ENCODE assay signal across 1 cellular context in the genomic region with DNA sequence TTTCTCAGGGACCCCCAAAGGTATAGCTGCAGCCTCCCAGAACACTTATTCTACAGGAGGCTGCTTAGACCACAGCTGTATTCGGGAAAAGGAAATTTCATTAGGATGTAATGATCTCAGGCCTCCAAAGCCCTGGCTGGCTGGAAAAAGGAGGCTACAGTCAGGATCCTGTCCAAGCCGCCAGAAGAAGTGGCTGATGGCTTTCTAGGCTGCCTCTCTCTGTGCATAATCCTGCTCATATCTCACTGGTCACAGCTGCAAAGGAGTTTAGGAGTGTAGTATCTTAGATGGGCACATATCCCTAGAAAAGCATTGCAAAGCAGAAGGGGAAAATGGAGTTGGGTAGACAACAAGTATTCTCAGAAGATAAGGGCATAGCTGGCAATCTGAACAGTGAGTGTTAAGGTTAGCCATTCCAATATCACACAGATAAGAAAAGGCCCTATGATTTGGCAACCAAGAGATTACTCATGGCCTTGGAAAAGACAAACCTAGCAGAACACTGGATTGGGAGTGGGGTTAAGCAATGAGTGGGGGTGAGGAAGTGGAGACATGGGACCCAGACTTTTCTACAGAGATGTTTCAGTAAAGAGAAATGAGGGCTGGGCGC.
TF ChIP-seq lines count a peak whose summit lies in the region.

No MANE protein-coding gene starts in this region.

TF ChIP-seq in K562, 482 proteins besides CTCF, POLR2A, EP300 and RAD21 (continued from another document and continues in another):
- TF ChIP-seq, protein P1, sequence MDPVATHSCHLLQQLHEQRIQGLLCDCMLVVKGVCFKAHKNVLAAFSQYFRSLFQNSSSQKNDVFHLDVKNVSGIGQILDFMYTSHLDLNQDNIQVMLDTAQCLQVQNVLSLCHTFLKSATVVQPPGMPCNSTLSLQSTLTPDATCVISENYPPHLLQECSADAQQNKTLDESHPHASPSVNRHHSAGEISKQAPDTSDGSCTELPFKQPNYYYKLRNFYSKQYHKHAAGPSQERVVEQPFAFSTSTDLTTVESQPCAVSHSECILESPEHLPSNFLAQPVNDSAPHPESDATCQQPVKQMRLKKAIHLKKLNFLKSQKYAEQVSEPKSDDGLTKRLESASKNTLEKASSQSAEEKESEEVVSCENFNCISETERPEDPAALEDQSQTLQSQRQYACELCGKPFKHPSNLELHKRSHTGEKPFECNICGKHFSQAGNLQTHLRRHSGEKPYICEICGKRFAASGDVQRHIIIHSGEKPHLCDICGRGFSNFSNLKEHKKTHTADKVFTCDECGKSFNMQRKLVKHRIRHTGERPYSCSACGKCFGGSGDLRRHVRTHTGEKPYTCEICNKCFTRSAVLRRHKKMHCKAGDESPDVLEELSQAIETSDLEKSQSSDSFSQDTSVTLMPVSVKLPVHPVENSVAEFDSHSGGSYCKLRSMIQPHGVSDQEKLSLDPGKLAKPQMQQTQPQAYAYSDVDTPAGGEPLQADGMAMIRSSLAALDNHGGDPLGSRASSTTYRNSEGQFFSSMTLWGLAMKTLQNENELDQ (CRISPR knock-in tag; IDR thresholded peaks at IDR 0.05; ENCODE audit: borderline replicate concordance), result no peak
- TF ChIP-seq, protein P2, sequence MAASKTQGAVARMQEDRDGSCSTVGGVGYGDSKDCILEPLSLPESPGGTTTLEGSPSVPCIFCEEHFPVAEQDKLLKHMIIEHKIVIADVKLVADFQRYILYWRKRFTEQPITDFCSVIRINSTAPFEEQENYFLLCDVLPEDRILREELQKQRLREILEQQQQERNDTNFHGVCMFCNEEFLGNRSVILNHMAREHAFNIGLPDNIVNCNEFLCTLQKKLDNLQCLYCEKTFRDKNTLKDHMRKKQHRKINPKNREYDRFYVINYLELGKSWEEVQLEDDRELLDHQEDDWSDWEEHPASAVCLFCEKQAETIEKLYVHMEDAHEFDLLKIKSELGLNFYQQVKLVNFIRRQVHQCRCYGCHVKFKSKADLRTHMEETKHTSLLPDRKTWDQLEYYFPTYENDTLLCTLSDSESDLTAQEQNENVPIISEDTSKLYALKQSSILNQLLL (CRISPR knock-in tag; IDR thresholded peaks at IDR 0.05; ENCODE audit: borderline replicate concordance), result no peak
- TF ChIP-seq XRCC4 (IDR thresholded peaks at IDR 0.05; ENCODE audit: extremely low read depth, insufficient read depth, insufficient read length), result no peak
- TF ChIP-seq PPARD (CRISPR knock-in tag; IDR thresholded peaks at IDR 0.05), result no peak
- no peak for TF ChIP-seq FOXJ3 (CRISPR knock-in tag; IDR thresholded peaks at IDR 0.05)
- peak; percentile 62 for TF ChIP-seq TCF3 (CRISPR knock-in tag; IDR thresholded peaks at IDR 0.05)
- no peak for TF ChIP-seq RFX7 (CRISPR knock-in tag; IDR thresholded peaks at IDR 0.05)
- no peak for TF ChIP-seq ZFP36 (IDR thresholded peaks at IDR 0.05; ENCODE audit: low read depth, low read length, partially characterized antibody)
- no peak for TF ChIP-seq PTTG1 (tag; IDR thresholded peaks at IDR 0.05; ENCODE audit: low read depth)
- TF ChIP-seq, protein P3, sequence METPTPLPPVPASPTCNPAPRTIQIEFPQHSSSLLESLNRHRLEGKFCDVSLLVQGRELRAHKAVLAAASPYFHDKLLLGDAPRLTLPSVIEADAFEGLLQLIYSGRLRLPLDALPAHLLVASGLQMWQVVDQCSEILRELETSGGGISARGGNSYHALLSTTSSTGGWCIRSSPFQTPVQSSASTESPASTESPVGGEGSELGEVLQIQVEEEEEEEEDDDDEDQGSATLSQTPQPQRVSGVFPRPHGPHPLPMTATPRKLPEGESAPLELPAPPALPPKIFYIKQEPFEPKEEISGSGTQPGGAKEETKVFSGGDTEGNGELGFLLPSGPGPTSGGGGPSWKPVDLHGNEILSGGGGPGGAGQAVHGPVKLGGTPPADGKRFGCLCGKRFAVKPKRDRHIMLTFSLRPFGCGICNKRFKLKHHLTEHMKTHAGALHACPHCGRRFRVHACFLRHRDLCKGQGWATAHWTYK (CRISPR knock-in tag; IDR thresholded peaks at IDR 0.05), result no peak
- TF ChIP-seq ZNF212 (CRISPR knock-in tag; IDR thresholded peaks at IDR 0.05), result no peak
- no peak for TF ChIP-seq SMAD3 (CRISPR knock-in tag; conservative IDR thresholded peaks at IDR 0.05)
- TF ChIP-seq ZNF77 (CRISPR knock-in tag; IDR thresholded peaks at IDR 0.05), result no peak
- no peak for TF ChIP-seq FOXJ2 (tag; IDR thresholded peaks at IDR 0.05)
- TF ChIP-seq GTF2A2 (tag; IDR thresholded peaks at IDR 0.05), result no peak
- no peak for TF ChIP-seq ZNF436 (CRISPR knock-in tag; IDR thresholded peaks at IDR 0.05)
- TF ChIP-seq TOE1 (IDR thresholded peaks at IDR 0.05; ENCODE audit: borderline replicate concordance), result no peak
- no peak for TF ChIP-seq TOE1 (CRISPR knock-in tag; IDR thresholded peaks at IDR 0.05; ENCODE audit: borderline replicate concordance, low read depth)
- no peak for TF ChIP-seq BACH1 (tag; IDR thresholded peaks at IDR 0.05)
- no peak for TF ChIP-seq ZNF431 (CRISPR knock-in tag; IDR thresholded peaks at IDR 0.05)
- no peak for TF ChIP-seq ESRRB (CRISPR knock-in tag; IDR thresholded peaks at IDR 0.05; ENCODE audit: borderline replicate concordance)
- TF ChIP-seq ZNF583 (CRISPR knock-in tag; IDR thresholded peaks at IDR 0.05), result no peak
- no peak for TF ChIP-seq CREBBP (IDR thresholded peaks at IDR 0.05; ENCODE audit: low read depth, low read length)
- no peak for TF ChIP-seq PURB (CRISPR knock-in tag; IDR thresholded peaks at IDR 0.05; ENCODE audit: low read depth)
- TF ChIP-seq, protein P4, sequence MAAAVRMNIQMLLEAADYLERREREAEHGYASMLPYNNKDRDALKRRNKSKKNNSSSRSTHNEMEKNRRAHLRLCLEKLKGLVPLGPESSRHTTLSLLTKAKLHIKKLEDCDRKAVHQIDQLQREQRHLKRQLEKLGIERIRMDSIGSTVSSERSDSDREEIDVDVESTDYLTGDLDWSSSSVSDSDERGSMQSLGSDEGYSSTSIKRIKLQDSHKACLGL (CRISPR knock-in tag; IDR thresholded peaks at IDR 0.05; ENCODE audit: borderline replicate concordance, poor library complexity, severe bottlenecking), result no peak
- peak; percentile 38 to 57; a peak in 2 of 4 replicates for TF ChIP-seq TRIM24 (IDR thresholded peaks at IDR 0.05)
- TF ChIP-seq MYNN (IDR thresholded peaks at IDR 0.05), result no peak
- no peak for TF ChIP-seq MYNN (CRISPR knock-in tag; IDR thresholded peaks at IDR 0.05)
- TF ChIP-seq HDAC2 (IDR thresholded peaks at IDR 0.05), result peak; percentile 39; the same call in 1 of the 2 replicates
- TF ChIP-seq, protein P5, sequence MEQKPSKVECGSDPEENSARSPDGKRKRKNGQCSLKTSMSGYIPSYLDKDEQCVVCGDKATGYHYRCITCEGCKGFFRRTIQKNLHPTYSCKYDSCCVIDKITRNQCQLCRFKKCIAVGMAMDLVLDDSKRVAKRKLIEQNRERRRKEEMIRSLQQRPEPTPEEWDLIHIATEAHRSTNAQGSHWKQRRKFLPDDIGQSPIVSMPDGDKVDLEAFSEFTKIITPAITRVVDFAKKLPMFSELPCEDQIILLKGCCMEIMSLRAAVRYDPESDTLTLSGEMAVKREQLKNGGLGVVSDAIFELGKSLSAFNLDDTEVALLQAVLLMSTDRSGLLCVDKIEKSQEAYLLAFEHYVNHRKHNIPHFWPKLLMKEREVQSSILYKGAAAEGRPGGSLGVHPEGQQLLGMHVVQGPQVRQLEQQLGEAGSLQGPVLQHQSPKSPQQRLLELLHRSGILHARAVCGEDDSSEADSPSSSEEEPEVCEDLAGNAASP (IDR thresholded peaks at IDR 0.05), result no peak
- no peak for TF ChIP-seq RBM15 (IDR thresholded peaks at IDR 0.05; ENCODE audit: insufficient read depth, low read length)
- TF ChIP-seq CREM (IDR thresholded peaks at IDR 0.05; ENCODE audit: low read depth), result no peak
- TF ChIP-seq ZNF696 (CRISPR knock-in tag; conservative IDR thresholded peaks at IDR 0.05), result no peak
- no peak for TF ChIP-seq ZNF785 (CRISPR knock-in tag; IDR thresholded peaks at IDR 0.05)
- TF ChIP-seq HNRNPL (IDR thresholded peaks at IDR 0.05; ENCODE audit: low read depth, low read length), result no peak
- no peak for TF ChIP-seq KAT2B (IDR thresholded peaks at IDR 0.05; ENCODE audit: low read depth, low read length)
- TF ChIP-seq, protein P6, sequence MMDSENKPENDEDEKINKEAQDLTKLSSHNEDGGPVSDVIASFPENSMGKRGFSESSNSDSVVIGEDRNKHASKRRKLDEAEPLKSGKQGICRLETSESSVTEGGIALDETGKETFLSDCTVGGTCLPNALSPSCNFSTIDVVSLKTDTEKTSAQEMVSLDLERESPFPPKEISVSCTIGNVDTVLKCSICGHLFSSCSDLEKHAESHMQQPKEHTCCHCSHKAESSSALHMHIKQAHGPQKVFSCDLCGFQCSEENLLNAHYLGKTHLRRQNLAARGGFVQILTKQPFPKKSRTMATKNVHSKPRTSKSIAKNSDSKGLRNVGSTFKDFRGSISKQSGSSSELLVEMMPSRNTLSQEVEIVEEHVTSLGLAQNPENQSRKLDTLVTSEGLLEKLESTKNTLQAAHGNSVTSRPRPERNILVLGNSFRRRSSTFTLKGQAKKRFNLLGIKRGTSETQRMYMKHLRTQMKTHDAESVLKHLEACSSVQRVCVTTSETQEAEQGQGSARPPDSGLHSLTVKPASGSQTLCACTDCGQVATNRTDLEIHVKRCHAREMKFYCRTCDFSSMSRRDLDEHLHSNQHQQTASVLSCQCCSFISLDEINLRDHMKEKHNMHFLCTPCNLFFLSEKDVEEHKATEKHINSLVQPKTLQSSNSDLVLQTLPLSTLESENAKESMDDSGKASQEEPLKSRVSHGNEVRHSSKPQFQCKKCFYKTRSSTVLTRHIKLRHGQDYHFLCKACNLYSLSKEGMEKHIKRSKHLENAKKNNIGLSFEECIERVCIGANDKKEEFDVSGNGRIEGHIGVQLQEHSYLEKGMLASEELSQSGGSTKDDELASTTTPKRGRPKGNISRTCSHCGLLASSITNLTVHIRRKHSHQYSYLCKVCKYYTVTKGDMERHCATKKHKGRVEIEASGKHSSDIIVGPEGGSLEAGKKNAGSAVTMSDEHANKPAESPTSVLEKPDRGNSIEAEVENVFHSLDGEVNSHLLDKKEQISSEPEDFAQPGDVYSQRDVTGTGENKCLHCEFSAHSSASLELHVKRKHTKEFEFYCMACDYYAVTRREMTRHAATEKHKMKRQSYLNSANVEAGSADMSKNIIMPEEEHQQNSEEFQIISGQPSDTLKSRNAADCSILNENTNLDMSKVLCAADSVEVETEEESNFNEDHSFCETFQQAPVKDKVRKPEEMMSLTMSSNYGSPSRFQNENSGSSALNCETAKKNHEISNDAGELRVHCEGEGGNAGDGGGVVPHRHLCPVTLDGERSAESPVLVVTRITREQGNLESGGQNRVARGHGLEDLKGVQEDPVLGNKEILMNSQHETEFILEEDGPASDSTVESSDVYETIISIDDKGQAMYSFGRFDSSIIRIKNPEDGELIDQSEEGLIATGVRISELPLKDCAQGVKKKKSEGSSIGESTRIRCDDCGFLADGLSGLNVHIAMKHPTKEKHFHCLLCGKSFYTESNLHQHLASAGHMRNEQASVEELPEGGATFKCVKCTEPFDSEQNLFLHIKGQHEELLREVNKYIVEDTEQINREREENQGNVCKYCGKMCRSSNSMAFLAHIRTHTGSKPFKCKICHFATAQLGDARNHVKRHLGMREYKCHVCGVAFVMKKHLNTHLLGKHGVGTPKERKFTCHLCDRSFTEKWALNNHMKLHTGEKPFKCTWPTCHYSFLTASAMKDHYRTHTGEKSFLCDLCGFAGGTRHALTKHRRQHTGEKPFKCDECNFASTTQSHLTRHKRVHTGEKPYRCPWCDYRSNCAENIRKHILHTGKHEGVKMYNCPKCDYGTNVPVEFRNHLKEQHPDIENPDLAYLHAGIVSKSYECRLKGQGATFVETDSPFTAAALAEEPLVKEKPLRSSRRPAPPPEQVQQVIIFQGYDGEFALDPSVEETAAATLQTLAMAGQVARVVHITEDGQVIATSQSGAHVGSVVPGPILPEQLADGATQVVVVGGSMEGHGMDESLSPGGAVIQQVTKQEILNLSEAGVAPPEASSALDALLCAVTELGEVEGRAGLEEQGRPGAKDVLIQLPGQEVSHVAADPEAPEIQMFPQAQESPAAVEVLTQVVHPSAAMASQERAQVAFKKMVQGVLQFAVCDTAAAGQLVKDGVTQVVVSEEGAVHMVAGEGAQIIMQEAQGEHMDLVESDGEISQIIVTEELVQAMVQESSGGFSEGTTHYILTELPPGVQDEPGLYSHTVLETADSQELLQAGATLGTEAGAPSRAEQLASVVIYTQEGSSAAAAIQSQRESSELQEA (IDR thresholded peaks at IDR 0.05; ENCODE audit: low read depth), result no peak
- no peak for TF ChIP-seq KLF13 (tag; IDR thresholded peaks at IDR 0.05; ENCODE audit: borderline replicate concordance, low read depth)
- TF ChIP-seq ZNF263 (CRISPR knock-in tag; IDR thresholded peaks at IDR 0.05; ENCODE audit: borderline replicate concordance), result no peak
- TF ChIP-seq KDM1A (IDR thresholded peaks at IDR 0.05), result peak; percentile 84 to 86
- no peak for TF ChIP-seq FOXA1 (IDR thresholded peaks at IDR 0.05; ENCODE audit: borderline replicate concordance)
- peak in 1 of 2 experiments; percentile 59; a peak in 2 of 4 replicates for TF ChIP-seq RCOR1 (IDR thresholded peaks at IDR 0.05; ENCODE audit: borderline replicate concordance in 1 of 2, low read depth in 2 of 2, low read length in 2 of 2)
- peak; percentile 61; the same call in 1 of the 2 replicates for TF ChIP-seq MTA2 (IDR thresholded peaks at IDR 0.05; ENCODE audit: low read depth)
- TF ChIP-seq ZNF507 (tag; conservative IDR thresholded peaks at IDR 0.05), result no peak
- no peak for TF ChIP-seq HEY1 (CRISPR knock-in tag; IDR thresholded peaks at IDR 0.05; ENCODE audit: borderline replicate concordance)
- no peak for TF ChIP-seq PTRF (tag; IDR thresholded peaks at IDR 0.05)
- TF ChIP-seq CREB1 (IDR thresholded peaks at IDR 0.05), result no peak
- TF ChIP-seq CREB1 (CRISPR knock-in tag; IDR thresholded peaks at IDR 0.05), result no peak
- TF ChIP-seq KAT7 (CRISPR knock-in tag; IDR thresholded peaks at IDR 0.05; ENCODE audit: borderline replicate concordance), result no peak
- TF ChIP-seq NCOR1 (IDR thresholded peaks at IDR 0.05), result peak; percentile 76
- TF ChIP-seq NEUROD1 (IDR thresholded peaks at IDR 0.05; ENCODE audit: borderline replicate concordance, low read depth, low read length, partially characterized antibody), result no peak
- TF ChIP-seq, protein P7, sequence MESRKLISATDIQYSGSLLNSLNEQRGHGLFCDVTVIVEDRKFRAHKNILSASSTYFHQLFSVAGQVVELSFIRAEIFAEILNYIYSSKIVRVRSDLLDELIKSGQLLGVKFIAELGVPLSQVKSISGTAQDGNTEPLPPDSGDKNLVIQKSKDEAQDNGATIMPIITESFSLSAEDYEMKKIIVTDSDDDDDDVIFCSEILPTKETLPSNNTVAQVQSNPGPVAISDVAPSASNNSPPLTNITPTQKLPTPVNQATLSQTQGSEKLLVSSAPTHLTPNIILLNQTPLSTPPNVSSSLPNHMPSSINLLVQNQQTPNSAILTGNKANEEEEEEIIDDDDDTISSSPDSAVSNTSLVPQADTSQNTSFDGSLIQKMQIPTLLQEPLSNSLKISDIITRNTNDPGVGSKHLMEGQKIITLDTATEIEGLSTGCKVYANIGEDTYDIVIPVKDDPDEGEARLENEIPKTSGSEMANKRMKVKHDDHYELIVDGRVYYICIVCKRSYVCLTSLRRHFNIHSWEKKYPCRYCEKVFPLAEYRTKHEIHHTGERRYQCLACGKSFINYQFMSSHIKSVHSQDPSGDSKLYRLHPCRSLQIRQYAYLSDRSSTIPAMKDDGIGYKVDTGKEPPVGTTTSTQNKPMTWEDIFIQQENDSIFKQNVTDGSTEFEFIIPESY (CRISPR knock-in tag; IDR thresholded peaks at IDR 0.05), result no peak
- TF ChIP-seq ZNF316 (IDR thresholded peaks at IDR 0.05), result no peak
- TF ChIP-seq ZNF253 (CRISPR knock-in tag; conservative IDR thresholded peaks at IDR 0.05), result no peak
- TF ChIP-seq DIDO1 (tag; IDR thresholded peaks at IDR 0.05; ENCODE audit: low read depth), result no peak
- TF ChIP-seq GABPA (tag; conservative IDR thresholded peaks at IDR 0.05; ENCODE audit: low read depth), result no peak
- TF ChIP-seq ZNF175 (CRISPR knock-in tag; IDR thresholded peaks at IDR 0.05; ENCODE audit: low read depth), result no peak
- TF ChIP-seq GATA2 (CRISPR knock-in tag; IDR thresholded peaks at IDR 0.05), result peak; percentile 47; the same call in 1 of the 2 replicates
